In genomic region chr16:117381-118365, GRCh38 we compare ENCODE assay signal across 8 cellular contexts. TPM values are rescaled to one million over a fixed set of nuclear protein-coding genes. Genes with fewer than 3 reads are reported as not detected.
DNase-seq lines count a peak whose midpoint lies in the region; ATAC-seq and TF ChIP-seq lines count a peak whose summit lies in the region.

No MANE protein-coding gene starts in this region.

- H3K27me3 Mint-ChIP-seq in activated CD4-positive, alpha-beta T cell treated with anti-CD3 and anti-CD28 coated beads, Interleukin-2, amount 10 ng/mL, durations not matched to agents 7 days and 5 days: no peaks in the 10 kb centered on the region

- DNase-seq in AG08395 (ENCODE audit: low spot score): peak; percentile 70
- DNase-seq in NCI-H510A treated with DMSO at 0.1 percent for 48 hours (lab: John Stamatoyannopoulos, UW): peak; percentile 54
- peak; percentile 74 for DNase-seq in activated CD4-positive, alpha-beta T cell treated with anti-CD3 and anti-CD28 coated beads, Interleukin-2, amount 10 ng/mL, durations not matched to agents 7 days and 5 days
- DNase-seq in dorsolateral prefrontal cortex: peak in 2 of 10 donors; percentile 51 to 52
- DNase-seq in myocyte (ENCODE audit: low read depth): peak; percentile 53
- DNase-seq in stimulated activated naive CD4-positive, alpha-beta T cell treated with Interleukin-2 at 50 U/mL for 16 hours (lab: John Stamatoyannopoulos, UW): peak; percentile 37

- H3K4me3 Mint-ChIP-seq in activated CD4-positive, alpha-beta T cell treated with anti-CD3 and anti-CD28 coated beads, Interleukin-2, amount 10 ng/mL, durations not matched to agents 7 days and 5 days: no peak overlapping the region

- TF ChIP-seq CTCF in dorsolateral prefrontal cortex (IDR thresholded peaks at IDR 0.05 in 54 of 56, conservative IDR thresholded peaks at IDR 0.05 in 2 of 56; ENCODE audit: low read depth in 1 of 56, partially characterized antibody in 56 of 56): peak in 55 of 56 donors; percentile 20 to 67 (median 58)

- no peaks in the 10 kb centered on the region for H3K27me3 ChIP-seq in dorsolateral prefrontal cortex

- H3K9me3 Mint-ChIP-seq in activated CD4-positive, alpha-beta T cell treated with anti-CD3 and anti-CD28 coated beads, Interleukin-2, amount 10 ng/mL, durations not matched to agents 7 days and 5 days: no peaks in the 10 kb centered on the region

- intact Hi-C loops in dorsolateral prefrontal cortex (cut with DNase I): loop anchor here in 1 of 2 donors (5.0 kb wide), 1 partner anchor 235 kb away; the partner anchor contains the start of gene AXIN1

- peak; percentile 45 for ATAC-seq in GM21367 (IDR thresholded peaks at IDR 0.05; ENCODE audit: unreplicated experiment)
- ATAC-seq in GM18858 (IDR thresholded peaks at IDR 0.05; ENCODE audit: unreplicated experiment): no peak

- H3K4me3 ChIP-seq in dorsolateral prefrontal cortex: no peak overlapping the region

- no peak overlapping the region for H3K27ac Mint-ChIP-seq in activated CD4-positive, alpha-beta T cell treated with anti-CD3 and anti-CD28 coated beads, Interleukin-2, amount 10 ng/mL, durations not matched to agents 7 days and 5 days

- POLR2A ChIA-PET in activated CD4-positive, alpha-beta T cell treated with anti-CD3 and anti-CD28 coated beads, Interleukin-2, amount 10 ng/mL, durations not matched to agents 7 days and 5 days (lab: Charles Lee): no interaction called here

- peaks cover 12% of the 10 kb centered on the region for H3K36me3 Mint-ChIP-seq in activated CD4-positive, alpha-beta T cell treated with anti-CD3 and anti-CD28 coated beads, Interleukin-2, amount 10 ng/mL, durations not matched to agents 7 days and 5 days (ENCODE audit: low read depth)

- H3K4me1 Mint-ChIP-seq in activated CD4-positive, alpha-beta T cell treated with anti-CD3 and anti-CD28 coated beads, Interleukin-2, amount 10 ng/mL, durations not matched to agents 7 days and 5 days: peaks cover 6% of the 10 kb centered on the region

- no peak overlapping the region for H3K27ac ChIP-seq in dorsolateral prefrontal cortex

- CTCF ChIA-PET in activated CD4-positive, alpha-beta T cell treated with anti-CD3 and anti-CD28 coated beads, Interleukin-2, amount 10 ng/mL, durations not matched to agents 7 days and 5 days (lab: Charles Lee): interaction anchor here (0.6 to 2.4 kb wide), 10 partner anchors 11 to 336 kb away, joined by 3 to 10 read pairs (median 4); no protein-coding TSS in a partner anchor

RNA-seq across cellular contexts. Expression of gene NPRL3, which starts 20.8 kb away (rescaled TPM):
- 10 to 100 TPM; 37.7 to 38.9 TPM for total RNA-seq in activated CD4-positive, alpha-beta T cell treated with anti-CD3 and anti-CD28 coated beads, Interleukin-2, amount 10 ng/mL, durations not matched to agents 7 days and 5 days
- total RNA-seq in dorsolateral prefrontal cortex: 10 to 100 TPM; 32.5 to 94.6 (median 56.8) TPM
- 10.4 and 11.2 TPM in 2 replicates for total RNA-seq in myocyte
- polyA plus RNA-seq in myocyte (2012): 41.0 TPM

RNA-seq across cellular contexts. Expression of gene HBZ, which starts 34.8 kb away (rescaled TPM):
- not detected for total RNA-seq in activated CD4-positive, alpha-beta T cell treated with anti-CD3 and anti-CD28 coated beads, Interleukin-2, amount 10 ng/mL, durations not matched to agents 7 days and 5 days
- total RNA-seq in dorsolateral prefrontal cortex (1 to 10 TPM in 1 of 120 experiments, under 1 TPM in 9, not detected in 110; 0.60 to 1.2 (median 0.74) TPM), myocyte (not detected in 2 replicates)
- polyA plus RNA-seq in myocyte (2012): not detected

RNA-seq across cellular contexts. Expression of gene MPG, which starts 39.6 kb away (rescaled TPM):
- total RNA-seq in activated CD4-positive, alpha-beta T cell treated with anti-CD3 and anti-CD28 coated beads, Interleukin-2, amount 10 ng/mL, durations not matched to agents 7 days and 5 days: 10 to 100 TPM; 47.2 to 52.6 TPM
- 10 to 100 TPM; 20.2 to 47.6 (median 32.5) TPM for total RNA-seq in dorsolateral prefrontal cortex
- 162 and 168 TPM in 2 replicates for total RNA-seq in myocyte
- polyA plus RNA-seq in myocyte (2012): 103 TPM

RNA-seq across cellular contexts. Expression of gene RHBDF1, which starts 45.2 kb away (rescaled TPM):
- under 1 TPM in 1 of 2 experiments, not detected in 1; 0.10 TPM for total RNA-seq in activated CD4-positive, alpha-beta T cell treated with anti-CD3 and anti-CD28 coated beads, Interleukin-2, amount 10 ng/mL, durations not matched to agents 7 days and 5 days
- 10 to 100 TPM in 97 of 120 experiments, 1 to 10 TPM in 23; 4.6 to 37.2 (median 13.1) TPM for total RNA-seq in dorsolateral prefrontal cortex
- 92.1 and 103 TPM in 2 replicates for total RNA-seq in myocyte
- polyA plus RNA-seq in myocyte (2012): 101 TPM

RNA-seq across cellular contexts. Expression of gene HBM, which starts 48.1 kb away (rescaled TPM):
- not detected for total RNA-seq in activated CD4-positive, alpha-beta T cell treated with anti-CD3 and anti-CD28 coated beads, Interleukin-2, amount 10 ng/mL, durations not matched to agents 7 days and 5 days
- total RNA-seq in dorsolateral prefrontal cortex (1 to 10 TPM in 15 of 120 experiments, not detected in 105; 1.1 to 2.5 (median 1.4) TPM), myocyte (not detected in 2 replicates)
- not detected for polyA plus RNA-seq in myocyte (2012)
